23 cellular contexts compared by ENCODE assay signal in genomic region chr3:53547327-53547726, GRCh38. TPM values are rescaled to one million over a fixed set of nuclear protein-coding genes. Genes with fewer than 3 reads are reported as not detected.
"Had no signal": no experiment of that assay in that cellular context is flagged by ENCODE, and none has a peak within 500 bp of the region (broad histone marks: within the 10 kb centered on the region; RNA-seq: fewer than 3 reads in every experiment).

No MANE protein-coding gene starts in this region.

- H3K9ac ChIP-seq: KMS-11, SK-N-SH had no signal

- H3K4me3 Mint-ChIP-seq: IgD-negative memory B cell had no signal

- H3K9me3 Mint-ChIP-seq: IgD-negative memory B cell had no signal

- H3K4me1 ChIP-seq: Peyer's patch had no signal

- H3K27ac Mint-ChIP-seq: IgD-negative memory B cell had no signal

- H3K9me2 ChIP-seq: SK-N-SH had no signal

- H3K36me3 Mint-ChIP-seq: IgD-negative memory B cell had no signal

- H3K27ac ChIP-seq: KMS-11, PC-9, Peyer's patch had no signal

- H3K9me3 ChIP-seq: Peyer's patch, SK-N-SH had no signal

- H3K4me2 ChIP-seq: KMS-11, PC-9, SK-N-SH had no signal

- DNase-seq: Kasumi-1; MM.1S; NCI-H1092 treated with DMSO at 0.1 percent for 48 hours; NCI-H1436; NCI-H187; NCI-H2029 treated with DMSO at 0.1 percent for 48 hours; NCI-H2171; NCI-H226; NCI-H446; NCI-H510A; NCI-H524 treated with DMSO at 0.1 percent for 48 hours; NCI-H69; NCI-H774; NK-92 treated with Interleukin-12 subunit alpha and Interleukin-12 subunit beta, amount 100 ng/mL, for 24 hours; PC-9; Peyer's patch; Right ventricle myocardium superior; SK-N-SH; T-helper 1 cell had no signal

- H3K4me1 Mint-ChIP-seq: IgD-negative memory B cell had no signal

- H3K27me3 ChIP-seq: Peyer's patch had no signal

- H3K36me3 ChIP-seq: Peyer's patch had no signal

- ATAC-seq: K562 had no signal

- H3K4me3 ChIP-seq: K562, PC-9, Peyer's patch had no signal

- H2AFZ ChIP-seq: PC-9 had no signal

RNA-seq across cellular contexts. Expression of gene CACNA1D, which starts 52.9 kb away (rescaled TPM):
- total RNA-seq: M059J, PC-9 had no signal
- polyA plus RNA-seq: IgD-negative memory B cell, K562 had no signal
